Comparison of ENCODE assay signal across 1 cellular context in the genomic region with DNA sequence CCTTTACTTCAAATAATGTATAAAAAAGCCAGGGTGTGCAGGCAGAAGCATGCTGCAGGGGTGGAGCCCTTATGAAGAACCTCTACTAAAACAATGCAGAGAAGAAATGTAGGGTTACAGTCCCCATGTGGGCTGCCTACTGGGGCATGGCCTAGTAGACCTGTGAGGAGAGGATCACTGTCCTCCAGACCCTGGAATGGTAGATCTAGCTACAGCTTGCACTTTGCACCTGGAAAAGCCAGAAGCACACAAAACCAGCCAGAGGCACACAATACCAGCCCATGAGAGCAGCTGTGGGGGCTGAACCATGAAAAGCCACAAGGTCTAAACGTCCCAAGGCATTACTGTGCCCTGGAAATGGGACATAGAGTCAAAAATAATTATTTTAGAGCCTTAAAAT.
DNase-seq lines count a peak whose midpoint lies in the region; ATAC-seq, FAIRE-seq and TF ChIP-seq lines count a peak whose summit lies in the region.
"Not testable (repeated sequence)": the region's sequence is repeated elsewhere in the genome, so short reads cannot be mapped to it uniquely, and the experiment has no call there.

No MANE protein-coding gene starts in this region.

- WGBS in HepG2 (ENCODE audit: low lambda C conversion rate) = 0% methylated on average over 1 of the region's 1 CpG

- peak; percentile 15 for DNase-seq in HepG2 (ENCODE audit: low spot score)

- not testable (repeated sequence) for TF ChIP-seq EP300 in HepG2 (IDR thresholded peaks at IDR 0.05; ENCODE audit: low read depth in 2 of 2, low read length in 2 of 2); HepG2 (CRISPR knock-in tag; IDR thresholded peaks at IDR 0.05; ENCODE audit: borderline replicate concordance)

- H3K9me3 ChIP-seq in HepG2 (ENCODE audit: low read length) = not testable (repeated sequence)

- not testable (repeated sequence) for FAIRE-seq in HepG2 (lab: Jason Lieb, UNC)

- not testable (repeated sequence) for H3K9ac ChIP-seq in HepG2 (ENCODE audit: insufficient read depth, low read depth, low read length)

- CTCF ChIA-PET in HepG2 (lab: Yijun Ruan, JAX; ENCODE audit: low intra/inter-chr PET ratio, low total read pairs) = not testable (repeated sequence)

- not testable (repeated sequence) for TF ChIP-seq RAD21 in HepG2 (CRISPR knock-in tag; IDR thresholded peaks at IDR 0.05)

- ATAC-seq in HepG2 = not testable (repeated sequence)

- BruUV-seq in HepG2 (replicated peaks; lab: Mats Ljungman, UMichigan) = not testable (repeated sequence)

- not testable (repeated sequence) for H3K4me3 ChIP-seq in HepG2 (replicated peaks in 1 of 3; ENCODE audit: insufficient read depth in 1 of 3, low read depth in 2 of 3, low read length in 3 of 3)

- TF ChIP-seq CTCF in HepG2 (CRISPR knock-in tag; IDR thresholded peaks at IDR 0.05) = not testable (repeated sequence)

- H4K20me1 ChIP-seq in HepG2 (ENCODE audit: insufficient read depth, low read length) = not testable (repeated sequence)

- H2AFZ ChIP-seq in HepG2 (ENCODE audit: low read length) = not testable (repeated sequence)

- H3K36me3 ChIP-seq in HepG2 (replicated peaks in 1 of 2; ENCODE audit: control insufficient read depth in 1 of 2, insufficient read depth in 2 of 2, low read length in 2 of 2) = not testable (repeated sequence)

- H3K4me1 ChIP-seq in HepG2 (ENCODE audit: insufficient read depth, low read length) = not testable (repeated sequence)

- H3K27ac ChIP-seq in HepG2 (ENCODE audit: extremely low read length, insufficient read depth, low read length) = not testable (repeated sequence)

- H3K4me2 ChIP-seq in HepG2 (ENCODE audit: low read depth, low read length) = not testable (repeated sequence)

- intact Hi-C loops in HepG2 (cut with micrococcal nuclease; ENCODE audit: unreplicated experiment) = not testable (repeated sequence)

- not testable (repeated sequence) for H3K27me3 ChIP-seq in HepG2 (ENCODE audit: control insufficient read depth in 1 of 2, insufficient read depth in 2 of 2, low read length in 2 of 2)

- POLR2A ChIA-PET in HepG2 (lab: Yijun Ruan, JAX) = not testable (repeated sequence)

- H3K79me2 ChIP-seq in HepG2 (ENCODE audit: insufficient read depth, low read length) = not testable (repeated sequence)

- in situ Hi-C loops in HepG2 (cut with HindIII; ENCODE audit: extremely low pct_ligation_motif_present, low pct_unique_long_range_greater_than_20kb) = not testable (repeated sequence)

- TF ChIP-seq POLR2A in HepG2 (IDR thresholded peaks at IDR 0.05; ENCODE audit: insufficient read depth in 1 of 2, low read depth in 2 of 2, low read length in 2 of 2) = not testable (repeated sequence)

TF ChIP-seq in HepG2, 621 proteins besides CTCF, POLR2A, EP300 and RAD21:
- TF ChIP-seq ZMYM4 (CRISPR knock-in tag; IDR thresholded peaks at IDR 0.05) (0 out of 2 replicates have a peak, but pooled peaks have one; percentile 36), ZNF331 (CRISPR knock-in tag; IDR thresholded peaks at IDR 0.05) (peak; percentile 62; the same call in 1 of the 2 replicates), ZFX (CRISPR knock-in tag; IDR thresholded peaks at IDR 0.05; ENCODE audit: low read depth) (0 out of 2 replicates have a peak, but pooled peaks have one; percentile 24), TEAD3 (CRISPR knock-in tag; optimal IDR thresholded peaks at IDR 0.05; ENCODE audit: borderline replicate concordance) (peak; percentile 21), HNF4A (CRISPR knock-in tag; IDR thresholded peaks at IDR 0.05) (peak; percentile 81), ZNF629 (CRISPR knock-in tag; conservative IDR thresholded peaks at IDR 0.05) (0 out of 2 replicates have a peak, but pooled peaks have one; percentile 11), ZNF644 (CRISPR knock-in tag; IDR thresholded peaks at IDR 0.05; ENCODE audit: low read depth) (peak; percentile 69; the same call in 1 of the 2 replicates), HNF4G (IDR thresholded peaks at IDR 0.05; ENCODE audit: borderline replicate concordance, low read depth, low read length) (0 out of 2 replicates have a peak, but pooled peaks have one; percentile 16), ZFY (CRISPR knock-in tag; IDR thresholded peaks at IDR 0.05) (peak; percentile 53; the same call in 1 of the 2 replicates)
- TF ChIP-seq HNF4G (CRISPR knock-in tag; IDR thresholded peaks at IDR 0.05; ENCODE audit: borderline replicate concordance, low read depth) = not testable (repeated sequence)
